In genomic region chr1:13996334-13996733, GRCh38 we compare ENCODE assay signal across 19 cellular contexts.
"Had no signal": no experiment of that assay in that cellular context is flagged by ENCODE, and none has a peak within 500 bp of the region (broad histone marks: within the 10 kb centered on the region; RNA-seq: fewer than 3 reads in every experiment).

No MANE protein-coding gene starts in this region.

- ATAC-seq: activated CD8-positive, alpha-beta T cell treated with anti-CD3 and anti-CD28 coated beads, Interleukin-2, amount 10 ng/mL, durations not matched to agents 7 days and 5 days; activated naive CD8-positive, alpha-beta T cell treated with anti-CD3 and anti-CD28 coated beads, Interleukin-2, amount 50 U/mL, for 24 hours; gastroesophageal sphincter; heart left ventricle; left cardiac atrium; upper lobe of right lung had no signal

- DNase-seq: activated CD4-positive, alpha-beta T cell treated with anti-CD3 and anti-CD28 coated beads, Interleukin-2, amount 10 ng/mL, durations not matched to agents 7 days and 5 days; activated CD8-positive, alpha-beta T cell treated with anti-CD3 and anti-CD28 coated beads, Interleukin-2, amount 10 ng/mL, durations not matched to agents 7 days and 5 days; activated effector memory CD4-positive, alpha-beta T cell treated with Interleukin-2 at 50 U/mL for 16 hours; activated naive CD4-positive, alpha-beta T cell treated with anti-CD3 and anti-CD28 coated beads, Interleukin-2, amount 10 ng/mL, durations not matched to agents 7 days and 5 days; activated naive CD8-positive, alpha-beta T cell treated with anti-CD3 and anti-CD28 coated beads, Interleukin-2, amount 50 U/mL, for 24 hours; activated T-cell treated with anti-CD3 and anti-CD28 coated beads, Interleukin-2, amount 50 U/mL, for 24 hours; anterior cingulate cortex; caudate nucleus; heart left ventricle; immature natural killer cell; left cardiac atrium; stimulated activated CD4-positive, alpha-beta T cell treated with anti-CD3 and anti-CD28 coated beads, Interleukin-12 subunit alpha, Interleukin-12 subunit beta, amount 100 ng/mL, for 4 hours; stimulated activated CD4-positive, alpha-beta T cell treated with anti-CD3 and anti-CD28 coated beads, Interleukin-1b, Interleukin-23, amount 100 ng/mL, for 48 hours; stimulated activated CD8-positive, alpha-beta memory T cell treated with anti-CD3 and anti-CD28 coated beads, Interleukin-4, amount 100 ng/mL, for 48 hours; stimulated activated naive CD4-positive, alpha-beta T cell; upper lobe of right lung had no signal

- H3K9me3 ChIP-seq: upper lobe of right lung had no signal

- H3K27ac ChIP-seq: gastroesophageal sphincter, heart left ventricle, right atrium auricular region, upper lobe of right lung had no signal

- H3K27me3 ChIP-seq: gastroesophageal sphincter, right atrium auricular region, upper lobe of right lung had no signal

- H3K4me1 ChIP-seq: gastroesophageal sphincter, heart left ventricle, right atrium auricular region, upper lobe of right lung had no signal

- H3K4me3 ChIP-seq: gastroesophageal sphincter, heart left ventricle, lung, right atrium auricular region, upper lobe of right lung had no signal

- H3K36me3 ChIP-seq: gastroesophageal sphincter, heart left ventricle, right atrium auricular region, upper lobe of right lung had no signal
